22 cellular contexts compared by ENCODE assay signal in genomic region chr9:93248373-93248772, GRCh38.
A peak's percentile ranks its signal among the peaks of the same experiment; 100 is the strongest.
DNase-seq lines count a peak whose midpoint lies in the region; ATAC-seq and TF ChIP-seq lines count a peak whose summit lies in the region.
"Had no signal": no experiment of that assay in that cellular context is flagged by ENCODE, and none has a peak within 500 bp of the region (broad histone marks: within the 10 kb centered on the region; RNA-seq: fewer than 3 reads in every experiment).

No MANE protein-coding gene starts in this region.

- no peaks in the 10 kb centered on the region for H3K27me3 ChIP-seq in left ventricle myocardium inferior (ENCODE audit: low read depth)
- no peaks in the 10 kb centered on the region for H3K27me3 ChIP-seq in gastrocnemius medialis
- no peaks in the 10 kb centered on the region for H3K27me3 ChIP-seq in SK-N-SH (ENCODE audit: insufficient read depth)
- H3K27me3 ChIP-seq: BE2C had no signal

- no peaks in the 10 kb centered on the region for H4K20me1 ChIP-seq in SK-N-SH (ENCODE audit: insufficient read depth)

- no peak for TF ChIP-seq CTCF in left ventricle myocardium inferior (IDR thresholded peaks at IDR 0.05; ENCODE audit: borderline replicate concordance)
- no peak for TF ChIP-seq CTCF in gastrocnemius medialis (IDR thresholded peaks at IDR 0.05 in 4 of 5, conservative IDR thresholded peaks at IDR 0.05 in 1 of 5)
- no peak for TF ChIP-seq CTCF in SK-N-SH (IDR thresholded peaks at IDR 0.05)

- no peak for TF ChIP-seq POLR2A in gastrocnemius medialis (IDR thresholded peaks at IDR 0.05)

- H3K27ac ChIP-seq in left ventricle myocardium inferior (replicated peaks) (peak overlapping the region; percentile 51), gastrocnemius medialis (peak overlapping the region in 2 of 4 donors; percentile 56 to 63), SK-N-SH (ENCODE audit: low read depth in 2 of 2, low read length in 1 of 2) (no peak overlapping the region)
- H3K27ac ChIP-seq: GM23248 had no signal

- ATAC-seq in gastrocnemius medialis = peak; percentile 42 to 44
- ATAC-seq in HG02970 (IDR thresholded peaks at IDR 0.05; ENCODE audit: low FRiP score, unreplicated experiment) = no peak
- ATAC-seq: HepG2, SK-N-SH treated with all-trans-retinoic acid at 6 μM for 48 hours had no signal

- DNase-seq in NCI-H82 (lab: John Stamatoyannopoulos, UW) (peak; percentile 6), NCI-H82 treated with DMSO at 0.1 percent for 48 hours (lab: John Stamatoyannopoulos, UW; ENCODE audit: unreplicated experiment) (no peak), NCI-H69 (lab: John Stamatoyannopoulos, UW) (peak; percentile 32), left ventricle myocardium inferior (no peak), gastrocnemius medialis (peak in 1 of 2 donors; percentile 41), SK-N-SH (no peak), mucosa of gallbladder (ENCODE audit: low spot score) (no peak)
- DNase-seq: BE2C; CD4-positive, CD25-positive, alpha-beta regulatory T cell; COR-L47; DMS153; GF-D8; GM23248; KBM-7; NCI-H1105; NCI-H1694; NCI-H2081 treated with DMSO at 0.1 percent for 48 hours; NCI-H526; SHP77 had no signal

- H3K4me2 ChIP-seq in SK-N-SH = no peak overlapping the region

- no peak for TF ChIP-seq RAD21 in SK-N-SH (IDR thresholded peaks at IDR 0.05; ENCODE audit: low read length)

- H3K9me2 ChIP-seq in SK-N-SH = no peaks in the 10 kb centered on the region

- no peaks in the 10 kb centered on the region for H3F3A ChIP-seq in SK-N-SH (replicated peaks; ENCODE audit: insufficient read depth)

- intact Hi-C loops in left ventricle myocardium inferior (cut with micrococcal nuclease) = no loop called here
- intact Hi-C loops in gastrocnemius medialis (cut with DNase I; ENCODE audit: low total_unique reads) = no loop called here

- no peaks in the 10 kb centered on the region for H3K36me3 ChIP-seq in left ventricle myocardium inferior
- no peaks in the 10 kb centered on the region for H3K36me3 ChIP-seq in gastrocnemius medialis
- no peaks in the 10 kb centered on the region for H3K36me3 ChIP-seq in SK-N-SH (replicated peaks in 1 of 2; ENCODE audit: control insufficient read depth in 1 of 2, insufficient read depth in 2 of 2, low read length in 1 of 2)
- H3K36me3 ChIP-seq: BE2C had no signal

- no CpG with 5 or more reads among the region's 3 CpGs for WGBS in SK-N-SH (ENCODE audit: low lambda C conversion rate)

- no peak overlapping the region for H2AFZ ChIP-seq in SK-N-SH (ENCODE audit: low read depth)
- H2AFZ ChIP-seq: GM23248 had no signal

- H3K4me3 ChIP-seq in left ventricle myocardium inferior (no peak overlapping the region), gastrocnemius medialis (no peak overlapping the region), SK-N-SH (ENCODE audit: low read depth in 2 of 2, low read length in 1 of 2) (no peak overlapping the region)
- H3K4me3 ChIP-seq: GM23248 had no signal

- CTCF ChIA-PET in SK-N-SH (lab: Yijun Ruan, JAX) = no interaction called here

- H3K79me2 ChIP-seq in SK-N-SH (ENCODE audit: insufficient read depth) = no peaks in the 10 kb centered on the region

- H3K9ac ChIP-seq in SK-N-SH = no peak overlapping the region
- H3K9ac ChIP-seq: GM23248 had no signal

- H3K4me1 ChIP-seq in left ventricle myocardium inferior (peaks cover 51% of the 10 kb centered on the region), gastrocnemius medialis (peaks cover 14 to 29% of the 10 kb centered on the region in 2 donors), SK-N-SH (ENCODE audit: control insufficient read depth in 1 of 2, insufficient read depth in 2 of 2, low read depth in 1 of 2, low read length in 1 of 2) (peaks cover 0 to 9% of the 10 kb centered on the region in 2 experiments; a peak in 1 of 4 replicates)
- H3K4me1 ChIP-seq: BE2C had no signal

- POLR2A ChIA-PET in SK-N-SH (lab: Yijun Ruan, JAX) = no interaction called here

- in situ Hi-C loops in gastrocnemius medialis (cut with MboI; ENCODE audit: low sequenced_read_pairs in 4 of 4) = no loop called here

- TF ChIP-seq EP300 in SK-N-SH (IDR thresholded peaks at IDR 0.05; ENCODE audit: borderline replicate concordance in 1 of 2, low read depth in 1 of 2, low read length in 1 of 2) = no peak

- H3K9me3 ChIP-seq in left ventricle myocardium inferior (replicated peaks) (no peaks in the 10 kb centered on the region), gastrocnemius medialis (no peaks in the 10 kb centered on the region), SK-N-SH (no peaks in the 10 kb centered on the region)
- H3K9me3 ChIP-seq: BE2C had no signal

TF ChIP-seq in SK-N-SH, 30 proteins besides CTCF, POLR2A, EP300 and RAD21:
- no peak for TF ChIP-seq FOSL2 (IDR thresholded peaks at IDR 0.05; ENCODE audit: borderline replicate concordance, low read depth)
- no peak for TF ChIP-seq GABPA (IDR thresholded peaks at IDR 0.05; ENCODE audit: low read depth)
- TF ChIP-seq MXI1 (IDR thresholded peaks at IDR 0.05; ENCODE audit: low read depth, low read length) = no peak
- TF ChIP-seq, protein P1, sequence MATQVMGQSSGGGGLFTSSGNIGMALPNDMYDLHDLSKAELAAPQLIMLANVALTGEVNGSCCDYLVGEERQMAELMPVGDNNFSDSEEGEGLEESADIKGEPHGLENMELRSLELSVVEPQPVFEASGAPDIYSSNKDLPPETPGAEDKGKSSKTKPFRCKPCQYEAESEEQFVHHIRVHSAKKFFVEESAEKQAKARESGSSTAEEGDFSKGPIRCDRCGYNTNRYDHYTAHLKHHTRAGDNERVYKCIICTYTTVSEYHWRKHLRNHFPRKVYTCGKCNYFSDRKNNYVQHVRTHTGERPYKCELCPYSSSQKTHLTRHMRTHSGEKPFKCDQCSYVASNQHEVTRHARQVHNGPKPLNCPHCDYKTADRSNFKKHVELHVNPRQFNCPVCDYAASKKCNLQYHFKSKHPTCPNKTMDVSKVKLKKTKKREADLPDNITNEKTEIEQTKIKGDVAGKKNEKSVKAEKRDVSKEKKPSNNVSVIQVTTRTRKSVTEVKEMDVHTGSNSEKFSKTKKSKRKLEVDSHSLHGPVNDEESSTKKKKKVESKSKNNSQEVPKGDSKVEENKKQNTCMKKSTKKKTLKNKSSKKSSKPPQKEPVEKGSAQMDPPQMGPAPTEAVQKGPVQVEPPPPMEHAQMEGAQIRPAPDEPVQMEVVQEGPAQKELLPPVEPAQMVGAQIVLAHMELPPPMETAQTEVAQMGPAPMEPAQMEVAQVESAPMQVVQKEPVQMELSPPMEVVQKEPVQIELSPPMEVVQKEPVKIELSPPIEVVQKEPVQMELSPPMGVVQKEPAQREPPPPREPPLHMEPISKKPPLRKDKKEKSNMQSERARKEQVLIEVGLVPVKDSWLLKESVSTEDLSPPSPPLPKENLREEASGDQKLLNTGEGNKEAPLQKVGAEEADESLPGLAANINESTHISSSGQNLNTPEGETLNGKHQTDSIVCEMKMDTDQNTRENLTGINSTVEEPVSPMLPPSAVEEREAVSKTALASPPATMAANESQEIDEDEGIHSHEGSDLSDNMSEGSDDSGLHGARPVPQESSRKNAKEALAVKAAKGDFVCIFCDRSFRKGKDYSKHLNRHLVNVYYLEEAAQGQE (IDR thresholded peaks at IDR 0.05; ENCODE audit: low read depth, low read length) = no peak
- no peak for TF ChIP-seq RFX5 (IDR thresholded peaks at IDR 0.05; ENCODE audit: low read length)
- no peak for TF ChIP-seq SIN3A (IDR thresholded peaks at IDR 0.05; ENCODE audit: borderline replicate concordance, low read depth, low read length)
- no peak for TF ChIP-seq RXRA (IDR thresholded peaks at IDR 0.05; ENCODE audit: borderline replicate concordance, low read depth)
- no peak for TF ChIP-seq NFIC (IDR thresholded peaks at IDR 0.05; ENCODE audit: borderline replicate concordance)
- TF ChIP-seq MEF2A (IDR thresholded peaks at IDR 0.05; ENCODE audit: borderline replicate concordance, low read depth) = no peak
- TF ChIP-seq YY1 (IDR thresholded peaks at IDR 0.05; ENCODE audit: low read depth) = no peak
- no peak for TF ChIP-seq POLR2AphosphoS5 (IDR thresholded peaks at IDR 0.05; ENCODE audit: low read depth, low read length)
- no peak for TF ChIP-seq RCOR1 (IDR thresholded peaks at IDR 0.05; ENCODE audit: low read length)
- no peak for TF ChIP-seq TAF1 (IDR thresholded peaks at IDR 0.05; ENCODE audit: borderline replicate concordance, low read depth, low read length)
- no peak for TF ChIP-seq ELF1 (IDR thresholded peaks at IDR 0.05)
- no peak for TF ChIP-seq FOXM1 (IDR thresholded peaks at IDR 0.05; ENCODE audit: low read depth)

Comparison
In these comparisons a context has a peak if more than half of its experiments do, and no peak if none do; other contexts are left out.
1. DNase-seq: peak in NCI-H82 (single experiment) and NCI-H69 (single experiment); none in NCI-H82 treated with DMSO at 0.1 percent for 48 hours (single experiment), left ventricle myocardium inferior (single experiment), SK-N-SH (single experiment) and mucosa of gallbladder (single experiment).